In the genomic region with DNA sequence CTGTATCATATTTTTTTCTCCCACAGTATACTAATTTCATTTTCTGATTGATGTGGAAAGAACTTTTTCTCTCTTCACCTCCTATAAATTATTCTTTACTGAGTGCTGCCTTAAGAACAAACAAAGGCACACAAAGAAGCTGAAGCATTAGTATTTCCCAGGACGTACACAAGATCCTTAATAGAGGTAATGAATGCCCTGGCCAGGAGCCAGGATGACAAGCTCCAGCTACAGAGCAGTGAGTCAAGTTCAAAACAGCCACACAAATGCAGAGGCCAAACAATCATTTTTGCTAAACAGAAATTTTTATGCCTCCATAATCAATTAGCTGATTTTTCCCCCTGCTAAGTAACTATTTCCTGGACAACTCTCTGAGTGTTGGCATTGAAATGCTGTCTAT, we compare ENCODE assay signal across 12 cellular contexts.
DNase-seq lines count a peak whose midpoint lies in the region; ATAC-seq and TF ChIP-seq lines count a peak whose summit lies in the region.
"Had no signal": no experiment of that assay in that cellular context is flagged by ENCODE, and none has a peak within 500 bp of the region (broad histone marks: within the 10 kb centered on the region; RNA-seq: fewer than 3 reads in every experiment).

No MANE protein-coding gene starts in this region.

- H3K27ac ChIP-seq in cardiac muscle cell (no peak overlapping the region), PC-3 (ENCODE audit: low read length) (peak overlapping the region; percentile 33), uterus (no peak overlapping the region)
- H3K27ac ChIP-seq: skin epidermis had no signal

- H3F3A ChIP-seq in PC-3 (ENCODE audit: low read length, unreplicated experiment) = no peaks in the 10 kb centered on the region

- TF ChIP-seq CTCF in cardiac muscle cell (IDR thresholded peaks at IDR 0.05; ENCODE audit: low read depth, low read length) (no peak), PC-3 (conservative IDR thresholded peaks at IDR 0.05; ENCODE audit: low read depth, low read length) (no peak), uterus (IDR thresholded peaks at IDR 0.05) (no peak)

- no peaks in the 10 kb centered on the region for H3K36me3 Mint-ChIP-seq in activated naive CD8-positive, alpha-beta T cell treated with anti-CD3 and anti-CD28 coated beads, Interleukin-2, amount 50 U/mL, for 24 hours (ENCODE audit: low read depth)

- H3K9ac ChIP-seq in PC-3 (ENCODE audit: low read length) = no peak overlapping the region

- H3K27me3 ChIP-seq in cardiac muscle cell (no peaks in the 10 kb centered on the region), PC-3 (ENCODE audit: low read length) (no peaks in the 10 kb centered on the region), uterus (no peaks in the 10 kb centered on the region)

- CTCF ChIA-PET in PC-3 (lab: Charles Lee) = interaction anchor here (0.6 kb wide), 1 partner anchor 431 kb away, joined by 3 read pairs; no protein-coding TSS in a partner anchor

- no TSS peak for BruUV-seq in PC-3 (replicated peaks; lab: Mats Ljungman, UMichigan)

- H3K79me2 ChIP-seq in PC-3 (ENCODE audit: low read length) = no peaks in the 10 kb centered on the region

- H3K4me1 ChIP-seq in cardiac muscle cell (ENCODE audit: low read depth) (peaks cover 7% of the 10 kb centered on the region), PC-3 (ENCODE audit: insufficient read depth, low read length) (peaks cover 5% of the 10 kb centered on the region), uterus (peaks cover 0 to 6% of the 10 kb centered on the region in 2 donors)

- H3K27ac Mint-ChIP-seq in activated naive CD8-positive, alpha-beta T cell treated with anti-CD3 and anti-CD28 coated beads, Interleukin-2, amount 50 U/mL, for 24 hours = no peak overlapping the region
- H3K27ac Mint-ChIP-seq: activated CD8-positive, alpha-beta T cell treated with anti-CD3 and anti-CD28 coated beads for 36 hours; stimulated activated naive CD8-positive, alpha-beta T cell treated with anti-CD3 and anti-CD28 coated beads, Interleukin-15, amount 100 ng/mL, for 72 hours had no signal

- no peak for TF ChIP-seq POLR2A in uterus (IDR thresholded peaks at IDR 0.05)

- H3K9me2 ChIP-seq in PC-3 (replicated peaks; ENCODE audit: low read length) = no peaks in the 10 kb centered on the region

- H3K9me3 ChIP-seq in cardiac muscle cell (ENCODE audit: low read depth) (no peaks in the 10 kb centered on the region), PC-3 (ENCODE audit: low read length) (no peaks in the 10 kb centered on the region), uterus (no peaks in the 10 kb centered on the region)

- H3K36me3 ChIP-seq in cardiac muscle cell (no peaks in the 10 kb centered on the region), PC-3 (ENCODE audit: low read depth, low read length) (no peaks in the 10 kb centered on the region), uterus (no peaks in the 10 kb centered on the region)

- intact Hi-C loops in Right ventricle myocardium inferior (cut with DNase I) = no loop called here
- intact Hi-C loops in PC-3 (cut with micrococcal nuclease) = loop anchor here (5.0 to 10.0 kb wide), 5 partner anchors 97 to 1697 kb away; no protein-coding TSS in a partner anchor
- intact Hi-C loops in uterus (cut with DNase I; ENCODE audit: low total_unique reads) = no loop called here

- H3K9me3 Mint-ChIP-seq in activated naive CD8-positive, alpha-beta T cell treated with anti-CD3 and anti-CD28 coated beads, Interleukin-2, amount 50 U/mL, for 24 hours = peaks cover 4% of the 10 kb centered on the region

- H3K4me2 ChIP-seq in PC-3 (ENCODE audit: low read length) = peak overlapping the region; percentile 36

- H4K20me1 ChIP-seq in PC-3 (ENCODE audit: low read length) = no peaks in the 10 kb centered on the region

- H2AFZ ChIP-seq in PC-3 (ENCODE audit: low read length) = no peak overlapping the region

- ATAC-seq in Right ventricle myocardium inferior = no peak
- peak; percentile 91 for ATAC-seq in PC-3
- ATAC-seq in activated naive CD8-positive, alpha-beta T cell treated with anti-CD3 and anti-CD28 coated beads, Interleukin-2, amount 50 U/mL, for 24 hours = no peak
- ATAC-seq: activated CD8-positive, alpha-beta T cell treated with anti-CD3 and anti-CD28 coated beads for 36 hours; stimulated activated naive CD8-positive, alpha-beta T cell treated with anti-CD3 and anti-CD28 coated beads, Interleukin-15, amount 100 ng/mL, for 72 hours had no signal

- H3K4me3 Mint-ChIP-seq in activated naive CD8-positive, alpha-beta T cell treated with anti-CD3 and anti-CD28 coated beads, Interleukin-2, amount 50 U/mL, for 24 hours = no peak overlapping the region
- H3K4me3 Mint-ChIP-seq: activated CD8-positive, alpha-beta T cell treated with anti-CD3 and anti-CD28 coated beads for 36 hours; stimulated activated naive CD8-positive, alpha-beta T cell treated with anti-CD3 and anti-CD28 coated beads, Interleukin-15, amount 100 ng/mL, for 72 hours had no signal

- no peaks in the 10 kb centered on the region for H3K27me3 Mint-ChIP-seq in activated naive CD8-positive, alpha-beta T cell treated with anti-CD3 and anti-CD28 coated beads, Interleukin-2, amount 50 U/mL, for 24 hours
- H3K27me3 Mint-ChIP-seq: activated CD8-positive, alpha-beta T cell treated with anti-CD3 and anti-CD28 coated beads for 36 hours; stimulated activated naive CD8-positive, alpha-beta T cell treated with anti-CD3 and anti-CD28 coated beads, Interleukin-15, amount 100 ng/mL, for 72 hours had no signal

- POLR2A ChIA-PET in PC-3 (lab: Charles Lee; ENCODE audit: unreplicated experiment) = no interaction called here

- no peaks in the 10 kb centered on the region for H3K4me1 Mint-ChIP-seq in activated naive CD8-positive, alpha-beta T cell treated with anti-CD3 and anti-CD28 coated beads, Interleukin-2, amount 50 U/mL, for 24 hours
- H3K4me1 Mint-ChIP-seq: stimulated activated naive CD8-positive, alpha-beta T cell treated with anti-CD3 and anti-CD28 coated beads, Interleukin-15, amount 100 ng/mL, for 72 hours had no signal

- H3K4me3 ChIP-seq in cardiac muscle cell = no peak overlapping the region
- no peak overlapping the region for H3K4me3 ChIP-seq in PC-3 (ENCODE audit: low read length)
- H3K4me3 ChIP-seq in uterus = no peak overlapping the region
- H3K4me3 ChIP-seq: skin epidermis had no signal

- peak; percentile 67 to 78 for DNase-seq in cardiac muscle cell (ENCODE audit: low read depth in 1 of 2, low spot score in 1 of 2)
- no peak for DNase-seq in Right ventricle myocardium inferior (ENCODE audit: missing footprints)
- DNase-seq in PC-3 = peak; percentile 83
- peak; percentile 29 for DNase-seq in foreskin melanocyte
- peak; percentile 15 to 47 for DNase-seq in uterus
- no peak for DNase-seq in effector CD4-positive, alpha-beta T cell
- DNase-seq in activated naive CD8-positive, alpha-beta T cell treated with anti-CD3 and anti-CD28 coated beads, Interleukin-2, amount 50 U/mL, for 24 hours = no peak
- DNase-seq in germinal center (ENCODE audit: low spot score) = no peak
- DNase-seq: activated CD8-positive, alpha-beta T cell treated with anti-CD3 and anti-CD28 coated beads for 36 hours; cerebellar nuclear complex; stimulated activated naive CD8-positive, alpha-beta T cell treated with anti-CD3 and anti-CD28 coated beads, Interleukin-15, amount 100 ng/mL, for 72 hours had no signal

Comparison
In these comparisons a context has a peak if more than half of its experiments do, and no peak if none do; other contexts are left out.
1. DNase-seq: peak in cardiac muscle cell (2 of 2), PC-3 (single experiment), foreskin melanocyte (single experiment) and uterus (2 of 2); none in Right ventricle myocardium inferior (single experiment), effector CD4-positive, alpha-beta T cell (single experiment), activated naive CD8-positive, alpha-beta T cell treated with anti-CD3 and anti-CD28 coated beads, Interleukin-2, amount 50 U/mL, for 24 hours (single experiment) and germinal center (single experiment).